Comparison of ENCODE assay signal across 24 cellular contexts in the genomic region with DNA sequence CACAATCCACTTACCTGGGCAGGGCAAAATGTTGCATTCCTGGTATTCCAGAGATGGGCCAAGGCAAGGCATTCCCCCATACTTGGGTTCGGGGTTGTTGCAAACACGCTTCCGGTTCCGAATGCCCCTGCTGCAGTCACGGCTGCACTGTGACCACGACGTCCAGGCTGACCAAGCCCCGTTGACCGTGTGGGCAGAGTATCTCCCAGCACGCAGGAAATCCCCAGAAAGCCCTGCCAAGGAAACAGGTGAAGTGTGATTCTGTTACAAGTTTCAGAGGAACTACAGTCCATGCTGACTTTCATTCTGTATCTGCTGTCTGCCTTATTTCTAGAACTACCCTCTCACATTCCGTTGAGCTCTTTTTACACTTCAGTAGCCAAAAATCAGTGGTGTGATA.
DNase-seq lines count a peak whose midpoint lies in the region; ATAC-seq and TF ChIP-seq lines count a peak whose summit lies in the region.
"Had no signal": no experiment of that assay in that cellular context is flagged by ENCODE, and none has a peak within 500 bp of the region (broad histone marks: within the 10 kb centered on the region; RNA-seq: fewer than 3 reads in every experiment).

No MANE protein-coding gene starts in this region.

- no peak overlapping the region for H3K4ac ChIP-seq in mesenchymal stem cell (ENCODE audit: low read depth in 1 of 2, low read length in 2 of 2)

- H3K18ac ChIP-seq in mesenchymal stem cell (ENCODE audit: low read depth in 1 of 2, low read length in 2 of 2): peak overlapping the region in 1 of 2 experiments; percentile 42

- no peaks in the 10 kb centered on the region for H3K4me1 Mint-ChIP-seq in stimulated activated effector memory CD8-positive, alpha-beta T cell treated with anti-CD3 and anti-CD28 coated beads, Interleukin-12 subunit alpha, Interleukin-12 subunit beta, amount 100 ng/mL, for 72 hours
- H3K4me1 Mint-ChIP-seq: CD8-positive, alpha-beta memory T cell; H9; naive thymus-derived CD8-positive, alpha-beta T cell had no signal

- no peaks in the 10 kb centered on the region for H3K36me3 Mint-ChIP-seq in stimulated activated effector memory CD8-positive, alpha-beta T cell treated with anti-CD3 and anti-CD28 coated beads, Interleukin-12 subunit alpha, Interleukin-12 subunit beta, amount 100 ng/mL, for 72 hours
- H3K36me3 Mint-ChIP-seq: naive thymus-derived CD8-positive, alpha-beta T cell had no signal

- H3K9me3 ChIP-seq in mesenchymal stem cell (ENCODE audit: control insufficient read depth, low read length) (no peaks in the 10 kb centered on the region), colonic mucosa (no peaks in the 10 kb centered on the region)
- H3K9me3 ChIP-seq: heart left ventricle, pancreas, sigmoid colon had no signal

- peaks cover 18% of the 10 kb centered on the region for H3K9me3 Mint-ChIP-seq in stimulated activated effector memory CD8-positive, alpha-beta T cell treated with anti-CD3 and anti-CD28 coated beads, Interleukin-12 subunit alpha, Interleukin-12 subunit beta, amount 100 ng/mL, for 72 hours
- H3K9me3 Mint-ChIP-seq: H9 had no signal

- peaks cover 12% of the 10 kb centered on the region for H3K4me1 ChIP-seq in mesenchymal stem cell (ENCODE audit: control insufficient read depth, insufficient read depth, low read depth, low read length)
- no peaks in the 10 kb centered on the region for H3K4me1 ChIP-seq in colonic mucosa
- H3K4me1 ChIP-seq: pancreas, sigmoid colon had no signal

- H4K8ac ChIP-seq in mesenchymal stem cell (ENCODE audit: low read length): no peak overlapping the region

- no peak overlapping the region for H3K14ac ChIP-seq in mesenchymal stem cell (ENCODE audit: low read length in 2 of 2)

- H3K4me3 ChIP-seq in mesenchymal stem cell (ENCODE audit: insufficient read depth in 1 of 2, low read depth in 1 of 2, low read length in 2 of 2) (no peak overlapping the region), colonic mucosa (no peak overlapping the region)
- H3K4me3 ChIP-seq: heart left ventricle, pancreas, sigmoid colon had no signal

- H3K4me3 Mint-ChIP-seq in stimulated activated effector memory CD8-positive, alpha-beta T cell treated with anti-CD3 and anti-CD28 coated beads, Interleukin-12 subunit alpha, Interleukin-12 subunit beta, amount 100 ng/mL, for 72 hours: no peak overlapping the region
- H3K4me3 Mint-ChIP-seq: CD8-positive, alpha-beta memory T cell; H9; naive thymus-derived CD8-positive, alpha-beta T cell had no signal

- peak; percentile 46 for ATAC-seq in GM18498 (IDR thresholded peaks at IDR 0.05; ENCODE audit: unreplicated experiment)
- ATAC-seq in GM21529 (IDR thresholded peaks at IDR 0.05; ENCODE audit: unreplicated experiment): peak; percentile 55
- ATAC-seq in HG03378 (IDR thresholded peaks at IDR 0.05; ENCODE audit: unreplicated experiment): peak; percentile 69
- no peak for ATAC-seq in HG02973 (IDR thresholded peaks at IDR 0.05; ENCODE audit: unreplicated experiment)
- ATAC-seq in stimulated activated effector memory CD8-positive, alpha-beta T cell treated with anti-CD3 and anti-CD28 coated beads, Interleukin-12 subunit alpha, Interleukin-12 subunit beta, amount 100 ng/mL, for 72 hours: no peak
- ATAC-seq: heart left ventricle; naive thymus-derived CD8-positive, alpha-beta T cell had no signal

- H3K79me1 ChIP-seq in mesenchymal stem cell (replicated peaks; ENCODE audit: low read length, poor library complexity, severe bottlenecking): peaks cover 4% of the 10 kb centered on the region

- H2BK15ac ChIP-seq in mesenchymal stem cell (ENCODE audit: low read depth, poor library complexity, severe bottlenecking): no peak overlapping the region

- peaks cover 0 to 32% of the 10 kb centered on the region in 2 experiments for H3K36me3 ChIP-seq in mesenchymal stem cell (ENCODE audit: control insufficient read depth in 1 of 2, insufficient read depth in 2 of 2, low read depth in 1 of 2, low read length in 2 of 2)
- no peaks in the 10 kb centered on the region for H3K36me3 ChIP-seq in colonic mucosa
- H3K36me3 ChIP-seq: sigmoid colon had no signal

- no peak overlapping the region for H3K9ac ChIP-seq in mesenchymal stem cell (ENCODE audit: low read length)
- no peak overlapping the region for H3K9ac ChIP-seq in colonic mucosa (ENCODE audit: low read depth in 2 of 2, low read length in 2 of 2)
- H3K9ac ChIP-seq: KMS-11 had no signal

- DNase-seq in mesenchymal stem cell: no peak
- no peak for DNase-seq in cerebellar cortex (ENCODE audit: low spot score)
- no peak for DNase-seq in colonic mucosa
- no peak for DNase-seq in stimulated activated effector memory CD8-positive, alpha-beta T cell treated with anti-CD3 and anti-CD28 coated beads, Interleukin-12 subunit alpha, Interleukin-12 subunit beta, amount 100 ng/mL, for 72 hours (ENCODE audit: low spot score in 2 of 2)
- DNase-seq: activated CD4-positive, alpha-beta T cell treated with anti-CD3 and anti-CD28 coated beads, Interleukin-2, amount 50 U/mL, for 1 hour; activated naive CD4-positive, alpha-beta T cell treated with Interleukin-2 at 50 U/mL for 16 hours; caudate nucleus; CD8-positive, alpha-beta memory T cell; DMS79 treated with DMSO at 0.1 percent for 48 hours; effector CD4-positive, alpha-beta T cell; H9; heart left ventricle; mesendoderm; naive thymus-derived CD8-positive, alpha-beta T cell; NCI-H2029; NCI-H510A; pancreas; sigmoid colon; stimulated activated CD4-positive, alpha-beta T cell treated with anti-CD3 and anti-CD28 coated beads, Interleukin-1b, Interleukin-23, amount 100 ng/mL, for 48 hours had no signal

- WGBS in mesenchymal stem cell: 97% methylated on average over 10 of the region's 11 CpGs

- H3K23ac ChIP-seq in mesenchymal stem cell (ENCODE audit: low read length in 2 of 2): no peak overlapping the region

- H4K91ac ChIP-seq in mesenchymal stem cell (ENCODE audit: low read length): no peak overlapping the region

- no peak for TF ChIP-seq CTCF in colonic mucosa (IDR thresholded peaks at IDR 0.05)

- no peak overlapping the region for H3K27ac Mint-ChIP-seq in stimulated activated effector memory CD8-positive, alpha-beta T cell treated with anti-CD3 and anti-CD28 coated beads, Interleukin-12 subunit alpha, Interleukin-12 subunit beta, amount 100 ng/mL, for 72 hours
- H3K27ac Mint-ChIP-seq: CD8-positive, alpha-beta memory T cell; H9 had no signal

- H3K27me3 ChIP-seq in mesenchymal stem cell (ENCODE audit: control insufficient read depth in 1 of 2, insufficient read depth in 1 of 2, low read length in 2 of 2) (no peaks in the 10 kb centered on the region), colonic mucosa (no peaks in the 10 kb centered on the region)
- H3K27me3 ChIP-seq: heart left ventricle, pancreas, sigmoid colon had no signal

- H3K27ac ChIP-seq in mesenchymal stem cell (ENCODE audit: low read length, poor library complexity, severe bottlenecking) (no peak overlapping the region), colonic mucosa (no peak overlapping the region)
- H3K27ac ChIP-seq: heart left ventricle, KMS-11, pancreas, sigmoid colon had no signal

- no peak overlapping the region for H2AFZ ChIP-seq in mesenchymal stem cell (ENCODE audit: low read depth, low read length)

- H2AK5ac ChIP-seq in mesenchymal stem cell (ENCODE audit: low read length, severe bottlenecking): peak overlapping the region; percentile 45

- intact Hi-C loops in colonic mucosa (cut with DNase I): no loop called here

- H2BK12ac ChIP-seq in mesenchymal stem cell (ENCODE audit: low read length in 2 of 2): peak overlapping the region in 1 of 2 experiments; percentile 25

- no peak overlapping the region for H2BK120ac ChIP-seq in mesenchymal stem cell (ENCODE audit: low read depth, low read length)

- no peak overlapping the region for H2BK5ac ChIP-seq in mesenchymal stem cell (ENCODE audit: low read depth, low read length, poor library complexity, severe bottlenecking)

- H3K4me2 ChIP-seq in mesenchymal stem cell (ENCODE audit: low read length, poor library complexity, severe bottlenecking): no peak overlapping the region
- H3K4me2 ChIP-seq: KMS-11 had no signal

Comparison
In these comparisons a context has a peak if more than half of its experiments do, and no peak if none do; other contexts are left out.
1. ATAC-seq: peak in GM18498 (single experiment), GM21529 (single experiment) and HG03378 (single experiment); none in HG02973 (single experiment) and stimulated activated effector memory CD8-positive, alpha-beta T cell treated with anti-CD3 and anti-CD28 coated beads, Interleukin-12 subunit alpha, Interleukin-12 subunit beta, amount 100 ng/mL, for 72 hours (single experiment).